ENCODE assay signal across 17 cellular contexts in the genomic region with DNA sequence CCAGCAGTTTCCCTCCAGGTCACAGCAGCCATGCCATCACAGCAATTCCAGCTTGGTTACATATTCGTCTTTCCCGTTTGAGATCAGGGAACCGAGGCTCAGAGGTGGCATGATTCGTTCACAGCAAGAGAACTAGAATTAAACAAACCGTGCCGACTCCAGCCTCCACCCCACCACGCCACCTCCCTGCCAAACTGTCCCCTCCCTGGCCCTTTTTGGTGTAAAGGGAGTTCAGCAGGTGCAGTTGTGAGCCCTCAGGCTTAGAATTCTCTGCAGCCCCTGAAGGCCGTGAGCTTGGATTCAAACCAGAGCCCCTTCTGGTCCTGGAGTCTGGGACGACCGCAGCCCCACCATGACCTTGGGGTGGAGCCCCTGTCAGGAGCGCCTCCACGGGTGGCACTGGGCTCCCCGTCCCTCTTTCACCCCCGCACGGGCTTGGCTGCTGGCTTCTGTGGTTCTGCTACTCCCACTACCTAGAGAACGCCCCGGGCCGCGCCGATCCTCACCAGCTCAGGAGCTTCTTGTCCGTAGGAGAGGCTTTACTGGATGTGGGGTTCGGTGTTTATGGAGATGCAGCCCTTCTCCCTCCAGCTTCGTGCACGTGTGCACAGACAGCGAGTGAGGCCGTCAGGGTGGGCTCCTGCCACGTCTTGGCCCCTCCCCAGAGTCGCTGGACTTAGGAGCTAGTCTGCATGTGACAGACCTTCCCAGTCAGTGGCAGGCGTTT. TPM values are rescaled to one million over a fixed set of nuclear protein-coding genes. Genes with fewer than 3 reads are reported as not detected.
A peak's percentile ranks its signal among the peaks of the same experiment; 100 is the strongest.
DNase-seq lines count a peak whose midpoint lies in the region; ATAC-seq and TF ChIP-seq lines count a peak whose summit lies in the region.
"Not testable (repeated sequence)": the region's sequence is repeated elsewhere in the genome, so short reads cannot be mapped to it uniquely, and the experiment has no call there.
"Had no signal": no experiment of that assay in that cellular context is flagged by ENCODE, and none has a peak within 500 bp of the region (broad histone marks: within the 10 kb centered on the region; RNA-seq: fewer than 3 reads in every experiment).

No MANE protein-coding gene starts in this region.

- H3K27ac ChIP-seq in CD4-positive, alpha-beta T cell (ENCODE audit: low read depth, low read length); RWPE2 (ENCODE audit: poor library complexity, severe bottlenecking); naive thymus-derived CD4-positive, alpha-beta T cell (ENCODE audit: low read depth, low read length): not testable (repeated sequence)

- not testable (repeated sequence) for H3K4me3 Mint-ChIP-seq in CD4-positive, alpha-beta T cell; activated naive CD4-positive, alpha-beta T cell treated with anti-CD3 and anti-CD28 coated beads, Interleukin-2, amount 10 ng/mL, durations not matched to agents 7 days and 5 days; effector memory CD8-positive, alpha-beta T cell
- peak overlapping the region in 1 of 10 donors; percentile 29 for H3K4me3 Mint-ChIP-seq in naive thymus-derived CD4-positive, alpha-beta T cell

- not testable (repeated sequence) for TF ChIP-seq CTCF in CD4-positive, alpha-beta T cell (IDR thresholded peaks at IDR 0.05); RWPE2 (IDR thresholded peaks at IDR 0.05; ENCODE audit: poor library complexity, severe bottlenecking)

- H3K36me3 Mint-ChIP-seq in CD4-positive, alpha-beta T cell (ENCODE audit: low read depth), result peaks cover 14% of the 10 kb centered on the region
- H3K36me3 Mint-ChIP-seq in activated naive CD4-positive, alpha-beta T cell treated with anti-CD3 and anti-CD28 coated beads, Interleukin-2, amount 10 ng/mL, durations not matched to agents 7 days and 5 days; effector memory CD8-positive, alpha-beta T cell (ENCODE audit: insufficient read depth); naive thymus-derived CD4-positive, alpha-beta T cell: not testable (repeated sequence)

- not testable (repeated sequence) for DNase-seq in CD4-positive, alpha-beta T cell; RWPE2 (ENCODE audit: low spot score); activated naive CD4-positive, alpha-beta T cell treated with anti-CD3 and anti-CD28 coated beads, Interleukin-2, amount 10 ng/mL, durations not matched to agents 7 days and 5 days; effector memory CD8-positive, alpha-beta T cell; naive thymus-derived CD4-positive, alpha-beta T cell
- peak; percentile 5 for DNase-seq in NCI-H1092 treated with DMSO at 0.1 percent for 48 hours (lab: John Stamatoyannopoulos, UW)

- POLR2A ChIA-PET in CD4-positive, alpha-beta T cell (lab: Charles Lee); naive thymus-derived CD4-positive, alpha-beta T cell (lab: Charles Lee): not testable (repeated sequence)

- not testable (repeated sequence) for H3K27ac Mint-ChIP-seq in CD4-positive, alpha-beta T cell; effector memory CD8-positive, alpha-beta T cell
- H3K27ac Mint-ChIP-seq in activated naive CD4-positive, alpha-beta T cell treated with anti-CD3 and anti-CD28 coated beads, Interleukin-2, amount 10 ng/mL, durations not matched to agents 7 days and 5 days, result peak overlapping the region; percentile 24
- H3K27ac Mint-ChIP-seq in naive thymus-derived CD4-positive, alpha-beta T cell, result peak overlapping the region in 1 of 9 donors; percentile 31

- peak; percentile 44 for ATAC-seq in CD4-positive, alpha-beta T cell (ENCODE audit: poor library complexity)
- ATAC-seq in GM19395 (IDR thresholded peaks at IDR 0.05; ENCODE audit: unreplicated experiment) (peak; percentile 8), RWPE2 (ENCODE audit: low read depth) (peak; percentile 10; the same call in 2 of the 3 replicates)
- peak; percentile 53 for ATAC-seq in effector memory CD8-positive, alpha-beta T cell (replicated peaks)
- peak; percentile 14 for ATAC-seq in naive thymus-derived CD4-positive, alpha-beta T cell

- CTCF ChIA-PET in CD4-positive, alpha-beta T cell (lab: Charles Lee); activated naive CD4-positive, alpha-beta T cell treated with anti-CD3 and anti-CD28 coated beads, Interleukin-2, amount 10 ng/mL, durations not matched to agents 7 days and 5 days (lab: Charles Lee); naive thymus-derived CD4-positive, alpha-beta T cell (lab: Charles Lee): not testable (repeated sequence)

- H3K27me3 ChIP-seq in CD4-positive, alpha-beta T cell (ENCODE audit: control insufficient read depth, insufficient read depth, low read length); RWPE2 (ENCODE audit: insufficient read depth, poor library complexity, severe bottlenecking); naive thymus-derived CD4-positive, alpha-beta T cell (ENCODE audit: control insufficient read depth in 2 of 2, insufficient read depth in 2 of 2, low read length in 2 of 2): not testable (repeated sequence)

- H3K4me1 ChIP-seq in RWPE2 (ENCODE audit: insufficient read depth, poor library complexity, severe bottlenecking); naive thymus-derived CD4-positive, alpha-beta T cell (ENCODE audit: control insufficient read depth in 2 of 2, insufficient read depth in 2 of 2, low read length in 2 of 2): not testable (repeated sequence)

- H3K9me3 ChIP-seq in CD4-positive, alpha-beta T cell (ENCODE audit: control insufficient read depth, low read length); RWPE2 (ENCODE audit: severe bottlenecking); naive thymus-derived CD4-positive, alpha-beta T cell (ENCODE audit: control insufficient read depth in 2 of 3, low read length in 3 of 3): not testable (repeated sequence)

- H3K4me1 Mint-ChIP-seq in CD4-positive, alpha-beta T cell (ENCODE audit: low read depth); activated naive CD4-positive, alpha-beta T cell treated with anti-CD3 and anti-CD28 coated beads, Interleukin-2, amount 10 ng/mL, durations not matched to agents 7 days and 5 days; effector memory CD8-positive, alpha-beta T cell (ENCODE audit: low read depth in 2 of 2); naive thymus-derived CD4-positive, alpha-beta T cell: not testable (repeated sequence)

- H3K36me3 ChIP-seq in RWPE2 (ENCODE audit: low read depth); naive thymus-derived CD4-positive, alpha-beta T cell (ENCODE audit: control insufficient read depth in 2 of 3, insufficient read depth in 3 of 3, low read length in 3 of 3): not testable (repeated sequence)

- not testable (repeated sequence) for H3K4me3 ChIP-seq in RWPE2 (ENCODE audit: severe bottlenecking); naive thymus-derived CD4-positive, alpha-beta T cell (ENCODE audit: low read length)

- H3K9me3 Mint-ChIP-seq in CD4-positive, alpha-beta T cell; activated naive CD4-positive, alpha-beta T cell treated with anti-CD3 and anti-CD28 coated beads, Interleukin-2, amount 10 ng/mL, durations not matched to agents 7 days and 5 days; effector memory CD8-positive, alpha-beta T cell; naive thymus-derived CD4-positive, alpha-beta T cell: not testable (repeated sequence)

- intact Hi-C loops in CD4-positive, alpha-beta T cell (cut with DNase I, micrococcal nuclease); naive thymus-derived CD4-positive, alpha-beta T cell (cut with micrococcal nuclease): not testable (repeated sequence)

- not testable (repeated sequence) for H3K27me3 Mint-ChIP-seq in CD4-positive, alpha-beta T cell; activated naive CD4-positive, alpha-beta T cell treated with anti-CD3 and anti-CD28 coated beads, Interleukin-2, amount 10 ng/mL, durations not matched to agents 7 days and 5 days; effector memory CD8-positive, alpha-beta T cell; naive thymus-derived CD4-positive, alpha-beta T cell

RNA-seq across cellular contexts. Expression of gene UPK3B, which starts 11.0 kb away (rescaled TPM):
- 1 to 10 TPM; 1.3 to 2.6 TPM for total RNA-seq in CD4-positive, alpha-beta T cell
- total RNA-seq in naive thymus-derived CD4-positive, alpha-beta T cell, result 1 to 10 TPM; 2.6 to 7.3 (median 5.2) TPM
- polyA plus RNA-seq in naive thymus-derived CD4-positive, alpha-beta T cell, result not detected
- total RNA-seq: HepG2, HT1080 had no signal
- polyA plus RNA-seq: AG04450; CD4-positive, alpha-beta memory T cell; GM23248; HepG2 had no signal

RNA-seq across cellular contexts. Expression of gene DTX2, which starts 37.9 kb away (rescaled TPM):
- total RNA-seq in CD4-positive, alpha-beta T cell, result 10 to 100 TPM; 18.2 to 19.2 TPM
- 10 to 100 TPM; 31.0 to 44.8 (median 41.2) TPM for total RNA-seq in naive thymus-derived CD4-positive, alpha-beta T cell
- polyA plus RNA-seq in naive thymus-derived CD4-positive, alpha-beta T cell, result 10 to 100 TPM; 12.0 to 18.8 TPM

RNA-seq across cellular contexts. Expression of gene SPDYE16, which starts 43.7 kb away (rescaled TPM):
- under 1 TPM in 1 of 2 experiments, not detected in 1; 0.53 TPM for total RNA-seq in CD4-positive, alpha-beta T cell
- under 1 TPM; 0.10 to 0.88 (median 0.49) TPM for total RNA-seq in naive thymus-derived CD4-positive, alpha-beta T cell
- polyA plus RNA-seq in naive thymus-derived CD4-positive, alpha-beta T cell, result under 1 TPM; 0.25 to 0.26 TPM
- total RNA-seq: A172, GM23248, H7, HT1080, LHCN-M2, MCF 10A, NCI-H460 had no signal
- polyA plus RNA-seq: AG04450, HepG2 had no signal
